ENCODE assay signal across 1 cellular context in the genomic region with DNA sequence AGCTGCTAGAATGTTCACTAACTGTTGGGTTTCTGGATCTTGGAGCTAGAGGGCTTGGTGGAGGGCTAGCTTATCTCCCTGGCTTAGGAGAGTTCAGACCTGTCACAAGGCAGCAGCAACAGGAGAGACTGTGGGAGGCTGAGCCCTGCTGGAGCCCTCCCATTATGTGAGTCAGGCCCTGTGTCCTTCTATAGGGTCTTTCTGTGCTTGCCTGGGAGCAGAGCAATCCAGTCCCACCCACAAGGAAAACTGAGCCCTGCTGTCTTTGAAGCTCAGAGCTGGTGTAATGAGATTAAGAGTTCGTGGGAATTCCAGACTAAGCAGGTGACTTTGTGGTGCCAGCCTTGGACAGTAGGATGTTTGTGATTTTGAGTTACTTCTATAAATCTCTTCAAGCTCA.
A peak's percentile ranks its signal among the peaks of the same experiment; 100 is the strongest.
TF ChIP-seq lines count a peak whose summit lies in the region.

No MANE protein-coding gene starts in this region.

TF ChIP-seq in HEK293, 187 proteins besides CTCF, POLR2A, EP300 and RAD21:
- TF ChIP-seq GLIS2 (tag by site-specific recombination; IDR thresholded peaks at IDR 0.05) = no peak
- TF ChIP-seq ZFHX2 (tag by site-specific recombination; conservative IDR thresholded peaks at IDR 0.05) = 0 out of 2 replicates have a peak, but pooled peaks have one; percentile 23
- TF ChIP-seq ZNF404 (tag by site-specific recombination; IDR thresholded peaks at IDR 0.05) = no peak
